Comparison of ENCODE assay signal across 8 cellular contexts in genomic region chr2:13522917-13523821, GRCh38.
A peak's percentile ranks its signal among the peaks of the same experiment; 100 is the strongest.
DNase-seq lines count a peak whose midpoint lies in the region; ATAC-seq, FAIRE-seq and TF ChIP-seq lines count a peak whose summit lies in the region.

No MANE protein-coding gene starts in this region.

- no peak for FAIRE-seq in kidney (lab: Jason Lieb, UNC)

- no peaks in the 10 kb centered on the region for H3K27me3 ChIP-seq in endodermal cell (ENCODE audit: control insufficient read depth, insufficient read depth, low read length, poor library complexity, severe bottlenecking)

- no peaks in the 10 kb centered on the region for H3K36me3 Mint-ChIP-seq in endodermal cell (ENCODE audit: low read depth)

- H3K4me3 Mint-ChIP-seq in endodermal cell: no peak overlapping the region

- no peaks in the 10 kb centered on the region for H3K4me1 ChIP-seq in endodermal cell (ENCODE audit: control insufficient read depth, insufficient read depth, low read length)
- no peaks in the 10 kb centered on the region for H3K4me1 ChIP-seq in kidney (ENCODE audit: control insufficient read depth in 1 of 2, insufficient read depth in 1 of 2, low read depth in 1 of 2, low read length in 2 of 2)

- H3K27ac ChIP-seq in endodermal cell (ENCODE audit: low read depth, low read length) (no peak overlapping the region), kidney (ENCODE audit: low read depth in 2 of 2, low read length in 2 of 2) (no peak overlapping the region)

- no peak overlapping the region for H3K27ac Mint-ChIP-seq in endodermal cell

- intact Hi-C loops in kidney (cut with DNase I): no loop called here

- H3K36me3 ChIP-seq in endodermal cell (ENCODE audit: control insufficient read depth, insufficient read depth, low read length) (no peaks in the 10 kb centered on the region), kidney (ENCODE audit: control insufficient read depth in 1 of 2, insufficient read depth in 2 of 2, low read length in 2 of 2) (no peaks in the 10 kb centered on the region)

- H3K4me1 Mint-ChIP-seq in endodermal cell: peaks cover 18% of the 10 kb centered on the region

- in situ Hi-C loops in Caki2 (cut with HindIII; ENCODE audit: low pct_unique_long_range_greater_than_20kb, low sequenced_read_pairs): no loop called here

- H3K9me3 ChIP-seq in endodermal cell (ENCODE audit: control insufficient read depth, low read length) (peaks cover 64% of the 10 kb centered on the region), kidney (ENCODE audit: control insufficient read depth in 1 of 2, low read length in 2 of 2) (no peaks in the 10 kb centered on the region)

- TF ChIP-seq CTCF in endodermal cell (conservative IDR thresholded peaks at IDR 0.05): peak; percentile 68
- no peak for TF ChIP-seq CTCF in kidney (IDR thresholded peaks at IDR 0.05; ENCODE audit: borderline replicate concordance, extremely low read depth, insufficient read depth)

- DNase-seq in Caki2 (ENCODE audit: low read depth) (peak; percentile 18), endodermal cell (peak; percentile 59), DMS79 (lab: John Stamatoyannopoulos, UW) (no peak), kidney (no peak), Ammon's horn (ENCODE audit: low spot score) (no peak)
- DNase-seq in stimulated activated CD4-positive, alpha-beta T cell treated with anti-CD3 and anti-CD28 coated beads, Interleukin-2, amount 100 ng/mL, for 24 hours: no peak

- H3K4me3 ChIP-seq in endodermal cell (ENCODE audit: low read length) (peak overlapping the region; percentile 6), kidney (ENCODE audit: low read length in 2 of 2) (no peak overlapping the region)

- H3K9ac ChIP-seq in endodermal cell (ENCODE audit: extremely low read depth, low read length, poor library complexity, severe bottlenecking) (no peak overlapping the region), kidney (ENCODE audit: low read length in 2 of 2) (no peak overlapping the region)

- 50 to 64% methylated on average over 4 to 5 of the region's 6 CpGs for WGBS in endodermal cell (ENCODE audit: insufficient coverage in 1 of 2, insufficient read length in 1 of 2), 2 experiments

- H3K27me3 Mint-ChIP-seq in endodermal cell (ENCODE audit: insufficient read depth): peaks cover 3% of the 10 kb centered on the region

- ATAC-seq in GM19438 (IDR thresholded peaks at IDR 0.05; ENCODE audit: low read depth, unreplicated experiment): peak; percentile 94
- ATAC-seq in HG03159 (IDR thresholded peaks at IDR 0.05; ENCODE audit: unreplicated experiment): peak; percentile 99

- peaks cover 7% of the 10 kb centered on the region for H3K9me3 Mint-ChIP-seq in endodermal cell

Comparison
In these comparisons a context has a peak if more than half of its experiments do, and no peak if none do; other contexts are left out.
1. DNase-seq: peak in Caki2 (single experiment) and endodermal cell (single experiment); none in stimulated activated CD4-positive, alpha-beta T cell treated with anti-CD3 and anti-CD28 coated beads, Interleukin-2, amount 100 ng/mL, for 24 hours (0 of 2), DMS79 (single experiment), kidney (single experiment) and Ammon's horn (single experiment).